25 cellular contexts compared by ENCODE assay signal in genomic region chr7:124635416-124635815, GRCh38.
A peak's percentile ranks its signal among the peaks of the same experiment; 100 is the strongest.
DNase-seq lines count a peak whose midpoint lies in the region; ATAC-seq and TF ChIP-seq lines count a peak whose summit lies in the region.
"Had no signal": no experiment of that assay in that cellular context is flagged by ENCODE, and none has a peak within 500 bp of the region (broad histone marks: within the 10 kb centered on the region; RNA-seq: fewer than 3 reads in every experiment).

No MANE protein-coding gene starts in this region.

- H3K27ac Mint-ChIP-seq in H9 (peak overlapping the region in 2 of 3 experiments; percentile 20 to 37; a peak in 1 of 7 replicates), endodermal cell (no peak overlapping the region)
- H3K27ac Mint-ChIP-seq: activated CD8-positive, alpha-beta T cell treated with anti-CD3 and anti-CD28 coated beads, Interleukin-2, amount 10 ng/mL, durations not matched to agents 7 days and 5 days; activated naive CD4-positive, alpha-beta T cell treated with anti-CD3 and anti-CD28 coated beads, Interleukin-2, amount 50 U/mL, for 72 hours; activated T-helper 2 cell treated with anti-CD3 and anti-CD28 coated beads, Interferon-gamma antibody, Interleukin-2, Interleukin-4, amounts not matched to agents 10 μg/mL and 5 μg/mL and 100 μg/mL, durations not matched to agents 14 hours and 24 hours and 36 hours; B cell; immature natural killer cell; stimulated activated memory B cell treated with anti-CD40 and anti-IgM and Interleukin-4, amounts not matched to agents 10 μg/mL and 1 μg/mL and 100 μg/mL, for 72 hours; T-helper 1 cell treated with Interleukin-12 subunit alpha and Interleukin-12 subunit beta and Interleukin-4 antibody, amounts not matched to agents 30 μg/mL and 1 μg/mL, for 36 hours had no signal

- H3K4me1 ChIP-seq in H9 (ENCODE audit: insufficient read depth, low read length) (no peaks in the 10 kb centered on the region), endodermal cell (ENCODE audit: control insufficient read depth, insufficient read depth, low read length) (peaks cover 8% of the 10 kb centered on the region)
- H3K4me1 ChIP-seq: breast epithelium, prostate gland, SJSA1 had no signal

- H2BK20ac ChIP-seq in H9 (ENCODE audit: low read depth, low read length, poor library complexity, severe bottlenecking): no peak overlapping the region

- H3K4me1 Mint-ChIP-seq in H9 (peaks cover 20 to 22% of the 10 kb centered on the region in 2 experiments), endodermal cell (peaks cover 21% of the 10 kb centered on the region)
- H3K4me1 Mint-ChIP-seq: B cell; CD8-positive, alpha-beta memory T cell; immature natural killer cell; stimulated activated memory B cell treated with anti-CD40 and anti-IgM and Interleukin-4, amounts not matched to agents 10 μg/mL and 1 μg/mL and 100 μg/mL, for 72 hours had no signal

- no peaks in the 10 kb centered on the region for H4K20me1 ChIP-seq in H9 (ENCODE audit: control insufficient read depth, insufficient read depth, insufficient read length)

- H3K4me3 Mint-ChIP-seq in H9 (no peak overlapping the region), endodermal cell (no peak overlapping the region)
- H3K4me3 Mint-ChIP-seq: activated CD8-positive, alpha-beta T cell treated with anti-CD3 and anti-CD28 coated beads, Interleukin-2, amount 10 ng/mL, durations not matched to agents 7 days and 5 days; B cell; CD8-positive, alpha-beta memory T cell; immature natural killer cell; stimulated activated memory B cell treated with anti-CD40 and anti-IgM and Interleukin-4, amounts not matched to agents 10 μg/mL and 1 μg/mL and 100 μg/mL, for 72 hours; T-helper 1 cell treated with Interleukin-12 subunit alpha and Interleukin-12 subunit beta and Interleukin-4 antibody, amounts not matched to agents 30 μg/mL and 1 μg/mL, for 36 hours had no signal

- H4K5ac ChIP-seq in H9 (ENCODE audit: insufficient read length, low read depth, low read length): no peak overlapping the region

- no peak for TF ChIP-seq POLR2A in NB4 (IDR thresholded peaks at IDR 0.05; ENCODE audit: extremely low read depth, insufficient read length)
- no peak for TF ChIP-seq POLR2A in lower leg skin (IDR thresholded peaks at IDR 0.05)

- no peak overlapping the region for H3T11ph ChIP-seq in H9 (ENCODE audit: low read length)

- no peak overlapping the region for H3K14ac ChIP-seq in H9 (ENCODE audit: insufficient read depth, low read length)

- ATAC-seq in GM18502 (IDR thresholded peaks at IDR 0.05; ENCODE audit: poor library complexity, unreplicated experiment): peak; percentile 55
- ATAC-seq: activated CD8-positive, alpha-beta T cell treated with anti-CD3 and anti-CD28 coated beads, Interleukin-2, amount 10 ng/mL, durations not matched to agents 7 days and 5 days; activated naive CD4-positive, alpha-beta T cell treated with anti-CD3 and anti-CD28 coated beads, Interleukin-2, amount 50 U/mL, for 72 hours; left lobe of liver; stimulated activated memory B cell treated with anti-CD40 and anti-IgM and Interleukin-4, amounts not matched to agents 10 μg/mL and 1 μg/mL and 100 μg/mL, for 72 hours had no signal

- no peak overlapping the region for H3K4me2 ChIP-seq in H9 (ENCODE audit: insufficient read depth, insufficient read length, low read length)

- no peaks in the 10 kb centered on the region for H3K79me1 ChIP-seq in H9 (ENCODE audit: insufficient read depth, low read depth, low read length, poor library complexity, severe bottlenecking)

- no peak overlapping the region for H3K18ac ChIP-seq in H9 (ENCODE audit: insufficient read length, low read depth, low read length)

- no peak overlapping the region for H2AK5ac ChIP-seq in H9 (ENCODE audit: insufficient read length, low read length)

- H3K23ac ChIP-seq in H9 (ENCODE audit: insufficient read length, low read depth, low read length): no peak overlapping the region

- intact Hi-C loops in lower leg skin (cut with DNase I; ENCODE audit: low total_unique reads): no loop called here

- no peak overlapping the region for H3K56ac ChIP-seq in H9 (ENCODE audit: insufficient read length, low read depth, low read length)

- H2BK15ac ChIP-seq in H9 (ENCODE audit: low read depth, low read length): no peak overlapping the region

- H3K36me3 ChIP-seq in endodermal cell (ENCODE audit: control insufficient read depth, insufficient read depth, low read length): no peaks in the 10 kb centered on the region
- H3K36me3 ChIP-seq: breast epithelium, neutrophil, prostate gland, SJSA1 had no signal

- H2BK5ac ChIP-seq in H9 (ENCODE audit: insufficient read length, low read length): no peak overlapping the region

- H3K4ac ChIP-seq in H9 (ENCODE audit: low read depth, low read length): no peak overlapping the region

- no peak overlapping the region for H3K4me3 ChIP-seq in NB4 (ENCODE audit: low read depth, low read length)
- no peak overlapping the region for H3K4me3 ChIP-seq in endodermal cell (ENCODE audit: low read length)
- H3K4me3 ChIP-seq in lower leg skin (ENCODE audit: low read depth, poor library complexity, severe bottlenecking): no peak overlapping the region
- H3K4me3 ChIP-seq: breast epithelium, prostate gland, SJSA1 had no signal

- no peak overlapping the region for H2BK12ac ChIP-seq in H9 (ENCODE audit: insufficient read length, low read depth, low read length)

- H3K9me3 Mint-ChIP-seq in H9 (peaks cover 14% of the 10 kb centered on the region in 2 experiments), endodermal cell (peaks cover 31% of the 10 kb centered on the region)
- H3K9me3 Mint-ChIP-seq: activated T-helper 2 cell treated with anti-CD3 and anti-CD28 coated beads, Interferon-gamma antibody, Interleukin-2, Interleukin-4, amounts not matched to agents 10 μg/mL and 5 μg/mL and 100 μg/mL, durations not matched to agents 14 hours and 24 hours and 36 hours; T-helper 1 cell treated with Interleukin-12 subunit alpha and Interleukin-12 subunit beta and Interleukin-4 antibody, amounts not matched to agents 30 μg/mL and 1 μg/mL, for 36 hours had no signal

- no peak overlapping the region for H2BK120ac ChIP-seq in H9 (ENCODE audit: low read depth, low read length, poor library complexity, severe bottlenecking)

- H3K27me3 ChIP-seq in H9 (ENCODE audit: insufficient read depth, low read length): no peaks in the 10 kb centered on the region
- H3K27me3 ChIP-seq in endodermal cell (ENCODE audit: control insufficient read depth, insufficient read depth, low read length, poor library complexity, severe bottlenecking): no peaks in the 10 kb centered on the region
- H3K27me3 ChIP-seq: breast epithelium, neutrophil, SJSA1 had no signal

- H3K27ac ChIP-seq in H9 (ENCODE audit: insufficient read length, low read depth, low read length) (no peak overlapping the region), endodermal cell (ENCODE audit: low read depth, low read length) (no peak overlapping the region)
- H3K27ac ChIP-seq: breast epithelium, neutrophil, prostate gland, SJSA1 had no signal

- H3K9ac ChIP-seq in H9 (ENCODE audit: extremely low read depth, insufficient read length, low read length): no peak overlapping the region
- no peak overlapping the region for H3K9ac ChIP-seq in endodermal cell (ENCODE audit: extremely low read depth, low read length, poor library complexity, severe bottlenecking)

- TF ChIP-seq CTCF in H9 (conservative IDR thresholded peaks at IDR 0.05) (peak; percentile 31; the same call in 2 of the 3 replicates), NB4 (IDR thresholded peaks at IDR 0.05; ENCODE audit: low read depth, low read length) (no peak), endodermal cell (conservative IDR thresholded peaks at IDR 0.05) (peak; percentile 42), lower leg skin (IDR thresholded peaks at IDR 0.05) (no peak)

- H3K79me2 ChIP-seq in H9 (ENCODE audit: insufficient read depth, low read length): no peaks in the 10 kb centered on the region

- WGBS in H9 (ENCODE audit: extremely low coverage, insufficient read length, low lambda C conversion rate): no CpG with 5 or more reads among the region's 1 CpG
- 38% methylated on average over 1 of the region's 1 CpG; no CpG with 5 or more reads in 1 of the 2 experiments for WGBS in endodermal cell (ENCODE audit: insufficient coverage in 1 of 2, insufficient read length in 1 of 2), 2 experiments
- 41 to 43% methylated on average over 1 of the region's 1 CpG for WGBS in lower leg skin, 2 donors

- H2AFZ ChIP-seq in H9 (ENCODE audit: low read length): no peak overlapping the region

- peaks cover 6 to 29% (median 7%) of the 10 kb centered on the region in 3 experiments for H3K36me3 Mint-ChIP-seq in H9 (ENCODE audit: insufficient read depth in 1 of 3, low read depth in 3 of 3)
- peaks cover 16% of the 10 kb centered on the region for H3K36me3 Mint-ChIP-seq in endodermal cell (ENCODE audit: low read depth)
- H3K36me3 Mint-ChIP-seq: activated naive CD4-positive, alpha-beta T cell treated with anti-CD3 and anti-CD28 coated beads, Interleukin-2, amount 50 U/mL, for 72 hours; CD8-positive, alpha-beta memory T cell; immature natural killer cell; stimulated activated memory B cell treated with anti-CD40 and anti-IgM and Interleukin-4, amounts not matched to agents 10 μg/mL and 1 μg/mL and 100 μg/mL, for 72 hours had no signal

- no peak overlapping the region for H4K91ac ChIP-seq in H9 (ENCODE audit: insufficient read length, low read depth, low read length)

- H3K9me3 ChIP-seq in H9 (ENCODE audit: control insufficient read depth, low read depth, low read length): no peaks in the 10 kb centered on the region
- H3K9me3 ChIP-seq in endodermal cell (ENCODE audit: control insufficient read depth, low read length): peaks cover 11% of the 10 kb centered on the region
- H3K9me3 ChIP-seq: breast epithelium, neutrophil, prostate gland, SJSA1 had no signal

- H3K27me3 Mint-ChIP-seq in H9 (ENCODE audit: low read depth) (peaks cover 2% of the 10 kb centered on the region; the same call in 1 of the 2 replicates), endodermal cell (ENCODE audit: insufficient read depth) (peaks cover 4% of the 10 kb centered on the region)
- H3K27me3 Mint-ChIP-seq: B cell; CD8-positive, alpha-beta memory T cell; stimulated activated memory B cell treated with anti-CD40 and anti-IgM and Interleukin-4, amounts not matched to agents 10 μg/mL and 1 μg/mL and 100 μg/mL, for 72 hours had no signal

- H3K23me2 ChIP-seq in H9 (ENCODE audit: insufficient read length, low read depth, low read length, poor library complexity, severe bottlenecking): no peaks in the 10 kb centered on the region

- no peak overlapping the region for H4K8ac ChIP-seq in H9 (replicated peaks; ENCODE audit: insufficient read length, low read depth, low read length)

- DNase-seq in H9 (no peak), NB4 (ENCODE audit: low read depth) (peak; percentile 32), endodermal cell (peak; percentile 51), NCI-H187 (lab: John Stamatoyannopoulos, UW) (no peak), lower leg skin (ENCODE audit: low spot score in 2 of 2) (no peak), NCI-H128 (lab: John Stamatoyannopoulos, UW; ENCODE audit: unreplicated experiment) (no peak), NCI-H2029 treated with DMSO at 0.1 percent for 48 hours (lab: John Stamatoyannopoulos, UW) (no peak)
- DNase-seq: activated CD8-positive, alpha-beta T cell treated with anti-CD3 and anti-CD28 coated beads, Interleukin-2, amount 10 ng/mL, durations not matched to agents 7 days and 5 days; CD8-positive, alpha-beta memory T cell; DMS 273 treated with DMSO at 0.1 percent for 48 hours; immature natural killer cell; NCI-H2171 treated with DMSO at 0.1 percent for 48 hours; NCI-H510A treated with DMSO at 0.1 percent for 48 hours; stimulated activated CD4-positive, alpha-beta T cell treated with anti-CD3 and anti-CD28 coated beads, Interleukin-4, amount 100 ng/mL, for 4 hours had no signal

Comparison
In these comparisons a context has a peak if more than half of its experiments do, and no peak if none do; other contexts are left out.
1. DNase-seq: peak in NB4 (single experiment) and endodermal cell (single experiment); none in H9 (single experiment), NCI-H187 (0 of 2), lower leg skin (0 of 2), NCI-H128 (single experiment) and NCI-H2029 treated with DMSO at 0.1 percent for 48 hours (single experiment).
2. CTCF ChIP-seq: peak in H9 (single experiment) and endodermal cell (single experiment); none in NB4 (single experiment) and lower leg skin (0 of 3).